ENCODE assay signal across 11 cellular contexts in the genomic region with DNA sequence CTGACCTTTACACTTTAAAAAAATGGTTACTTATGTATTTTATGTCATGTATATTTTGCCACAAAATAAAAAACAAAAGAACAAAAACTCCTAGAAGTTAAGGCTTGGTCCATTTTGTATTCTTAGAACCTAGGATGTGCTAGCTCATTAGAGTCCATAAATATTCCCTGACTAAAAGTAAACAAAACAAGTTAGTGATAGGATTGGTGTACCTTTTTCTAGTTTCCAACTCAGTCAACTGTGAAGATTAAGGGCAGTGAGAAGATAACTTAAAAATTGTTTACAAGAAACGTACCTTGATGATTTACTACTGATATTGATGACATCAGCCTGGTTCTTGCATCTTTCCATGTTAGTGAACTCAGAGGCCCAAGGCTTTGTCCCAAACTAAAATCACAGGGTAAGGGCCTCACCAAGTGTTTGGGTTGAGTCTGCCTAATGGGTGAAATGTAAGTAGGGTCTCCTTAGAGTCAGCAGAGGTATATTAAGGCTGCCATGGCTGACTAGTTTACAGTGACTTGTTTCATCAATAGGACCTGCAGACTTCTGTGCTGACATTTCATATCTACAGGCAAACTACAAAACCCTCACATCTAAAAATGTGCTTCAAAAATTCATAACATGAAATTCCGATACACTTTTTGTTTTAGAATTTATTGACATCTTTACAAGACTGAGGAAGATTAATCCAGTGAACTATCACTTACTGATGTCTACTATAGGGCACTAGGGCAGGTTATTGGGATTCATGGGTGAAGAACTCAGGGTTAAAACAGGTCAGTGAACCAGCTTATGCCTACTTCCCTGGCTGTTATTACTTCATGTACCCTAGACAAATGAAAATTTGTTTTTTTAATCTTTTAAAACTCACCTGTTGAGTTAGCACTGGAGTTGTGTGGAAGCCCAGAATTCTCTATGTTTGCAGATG. TPM values are rescaled to one million over a fixed set of nuclear protein-coding genes. Genes with fewer than 3 reads are reported as not detected.
A peak's percentile ranks its signal among the peaks of the same experiment; 100 is the strongest.
DNase-seq lines count a peak whose midpoint lies in the region; ATAC-seq and TF ChIP-seq lines count a peak whose summit lies in the region.
"Had no signal": no experiment of that assay in that cellular context is flagged by ENCODE, and none has a peak within 500 bp of the region (broad histone marks: within the 10 kb centered on the region; RNA-seq: fewer than 3 reads in every experiment).

No MANE protein-coding gene starts in this region.

- in situ Hi-C loops in G401 (cut with HindIII; ENCODE audit: low sequenced_read_pairs): no loop called here

- H3K27ac ChIP-seq in lower lobe of right lung: peak overlapping the region; percentile 32
- H3K27ac ChIP-seq in uterus: peak overlapping the region; percentile 52 to 96
- H3K27ac ChIP-seq: RWPE1 had no signal

- H3K27me3 ChIP-seq in lower lobe of right lung (ENCODE audit: low read depth) (no peaks in the 10 kb centered on the region), uterus (no peaks in the 10 kb centered on the region)

- H3K4me1 Mint-ChIP-seq in activated naive CD4-positive, alpha-beta T cell treated with anti-CD3 and anti-CD28 coated beads, Interleukin-2, amount 50 U/mL, for 24 hours: peaks cover 78% of the 10 kb centered on the region
- peaks cover 62% of the 10 kb centered on the region for H3K4me1 Mint-ChIP-seq in activated T-helper 17 cell treated with anti-CD3 and anti-CD28 coated beads, Interleukin-2, amount 50 U/mL, for 72 hours

- H3K27ac Mint-ChIP-seq in activated naive CD4-positive, alpha-beta T cell treated with anti-CD3 and anti-CD28 coated beads, Interleukin-2, amount 50 U/mL, for 24 hours: peak overlapping the region; percentile 89
- H3K27ac Mint-ChIP-seq in activated T-helper 17 cell treated with anti-CD3 and anti-CD28 coated beads, Interleukin-2, amount 50 U/mL, for 72 hours: peak overlapping the region; percentile 95

- H3K9me3 ChIP-seq in lower lobe of right lung: no peaks in the 10 kb centered on the region
- H3K9me3 ChIP-seq in uterus: no peaks in the 10 kb centered on the region

- no peaks in the 10 kb centered on the region for H3K27me3 Mint-ChIP-seq in activated naive CD4-positive, alpha-beta T cell treated with anti-CD3 and anti-CD28 coated beads, Interleukin-2, amount 50 U/mL, for 24 hours
- H3K27me3 Mint-ChIP-seq in activated T-helper 17 cell treated with anti-CD3 and anti-CD28 coated beads, Interleukin-2, amount 50 U/mL, for 72 hours: no peaks in the 10 kb centered on the region

- TF ChIP-seq POLR2A in uterus (IDR thresholded peaks at IDR 0.05): no peak

- peaks cover 40% of the 10 kb centered on the region for H3K36me3 Mint-ChIP-seq in activated naive CD4-positive, alpha-beta T cell treated with anti-CD3 and anti-CD28 coated beads, Interleukin-2, amount 50 U/mL, for 24 hours
- peaks cover 88% of the 10 kb centered on the region for H3K36me3 Mint-ChIP-seq in activated T-helper 17 cell treated with anti-CD3 and anti-CD28 coated beads, Interleukin-2, amount 50 U/mL, for 72 hours (ENCODE audit: low read depth)

- peak overlapping the region; percentile 94 for H3K4me3 Mint-ChIP-seq in activated naive CD4-positive, alpha-beta T cell treated with anti-CD3 and anti-CD28 coated beads, Interleukin-2, amount 50 U/mL, for 24 hours
- H3K4me3 Mint-ChIP-seq in activated T-helper 17 cell treated with anti-CD3 and anti-CD28 coated beads, Interleukin-2, amount 50 U/mL, for 72 hours: peak overlapping the region; percentile 98

- no peaks in the 10 kb centered on the region for H3K9me3 Mint-ChIP-seq in activated naive CD4-positive, alpha-beta T cell treated with anti-CD3 and anti-CD28 coated beads, Interleukin-2, amount 50 U/mL, for 24 hours
- no peaks in the 10 kb centered on the region for H3K9me3 Mint-ChIP-seq in activated T-helper 17 cell treated with anti-CD3 and anti-CD28 coated beads, Interleukin-2, amount 50 U/mL, for 72 hours

- no peak for ATAC-seq in activated T-helper 17 cell treated with anti-CD3 and anti-CD28 coated beads, Interleukin-2, amount 50 U/mL, for 72 hours (replicated peaks)
- no peak for ATAC-seq in lower lobe of right lung
- no peak for ATAC-seq in GM21717 (IDR thresholded peaks at IDR 0.05; ENCODE audit: unreplicated experiment)
- no peak for ATAC-seq in HG02798 (IDR thresholded peaks at IDR 0.05; ENCODE audit: poor library complexity, unreplicated experiment)

- no peak for DNase-seq in activated naive CD4-positive, alpha-beta T cell treated with anti-CD3 and anti-CD28 coated beads, Interleukin-2, amount 50 U/mL, for 16 hours
- no peak for DNase-seq in lower lobe of right lung
- no peak for DNase-seq in uterus
- no peak for DNase-seq in G401 (ENCODE audit: low spot score)
- DNase-seq: amygdala, GDM1 had no signal

- no peak for TF ChIP-seq CTCF in lower lobe of right lung (IDR thresholded peaks at IDR 0.05)
- no peak for TF ChIP-seq CTCF in uterus (IDR thresholded peaks at IDR 0.05)

- peaks cover 48% of the 10 kb centered on the region for H3K4me1 ChIP-seq in lower lobe of right lung
- H3K4me1 ChIP-seq in uterus: no peaks in the 10 kb centered on the region

- intact Hi-C loops in lower lobe of right lung (cut with DNase I): no loop called here
- intact Hi-C loops in uterus (cut with DNase I; ENCODE audit: low total_unique reads): no loop called here

- H3K4me3 ChIP-seq in lower lobe of right lung: no peak overlapping the region
- no peak overlapping the region for H3K4me3 ChIP-seq in uterus

- H3K36me3 ChIP-seq in lower lobe of right lung (peaks cover 23% of the 10 kb centered on the region), uterus (no peaks in the 10 kb centered on the region)

RNA-seq across cellular contexts. Expression of a gene that starts 4.4 kb away (rescaled TPM):
- 100 to 1,000 TPM; 140 to 209 TPM for total RNA-seq in activated T-helper 17 cell treated with anti-CD3 and anti-CD28 coated beads, Interleukin-2, amount 50 U/mL, for 72 hours
- total RNA-seq in lower lobe of right lung: 199 TPM
- 100 to 1,000 TPM; 187 to 522 (median 260) TPM for total RNA-seq in uterus
- total RNA-seq in G401 (2014; rRNA removed; shearing (Covaris generic)): 78.0 and 104 TPM in 2 replicates
